Comparison of ENCODE assay signal across 2 cellular contexts in genomic region chr16:89697616-89698331, GRCh38.
TF ChIP-seq lines count a peak whose summit lies in the region.

No MANE protein-coding gene starts in this region.

TF ChIP-seq in SK-N-SH, 30 proteins besides CTCF, POLR2A, EP300 and RAD21 (continued from another document):
- TF ChIP-seq GATA2 (CRISPR knock-in tag; IDR thresholded peaks at IDR 0.05) (no peak), ZBTB33 (IDR thresholded peaks at IDR 0.05; ENCODE audit: borderline replicate concordance, low read depth) (no peak), PBX3 (IDR thresholded peaks at IDR 0.05) (no peak), SIN3A (IDR thresholded peaks at IDR 0.05; ENCODE audit: borderline replicate concordance, low read depth, low read length) (no peak), GABPA (IDR thresholded peaks at IDR 0.05; ENCODE audit: low read depth) (no peak), CHD2 (IDR thresholded peaks at IDR 0.05; ENCODE audit: low read length, partially characterized antibody) (no peak), ELF1 (IDR thresholded peaks at IDR 0.05) (no peak), RCOR1 (IDR thresholded peaks at IDR 0.05; ENCODE audit: low read length) (no peak), RFX5 (IDR thresholded peaks at IDR 0.05; ENCODE audit: low read length) (no peak), RXRA (IDR thresholded peaks at IDR 0.05; ENCODE audit: borderline replicate concordance, low read depth) (no peak), MXI1 (IDR thresholded peaks at IDR 0.05; ENCODE audit: low read depth, low read length) (no peak), USF1 (IDR thresholded peaks at IDR 0.05; ENCODE audit: borderline replicate concordance, low read depth) (no peak), USF2 (IDR thresholded peaks at IDR 0.05; ENCODE audit: borderline replicate concordance, low read depth, low read length) (no peak)

TF ChIP-seq in SK-N-SH treated with all-trans-retinoic acid at 6 μM for 48 hours, 23 proteins besides CTCF, POLR2A, EP300 and RAD21 (continued from another document):
- TF ChIP-seq TSHZ2 (CRISPR knock-in tag; IDR thresholded peaks at IDR 0.05) (no peak), ZFP3 (CRISPR knock-in tag; IDR thresholded peaks at IDR 0.05) (no peak), PPARA (CRISPR knock-in tag; IDR thresholded peaks at IDR 0.05; ENCODE audit: borderline replicate concordance) (no peak), OSR1 (CRISPR knock-in tag; IDR thresholded peaks at IDR 0.05) (no peak), ESRRG (CRISPR knock-in tag; IDR thresholded peaks at IDR 0.05) (no peak), ARNTL (CRISPR knock-in tag; IDR thresholded peaks at IDR 0.05; ENCODE audit: borderline replicate concordance, low read depth) (no peak), CSDC2 (CRISPR knock-in tag; IDR thresholded peaks at IDR 0.05) (no peak), TCF4 (CRISPR knock-in tag; IDR thresholded peaks at IDR 0.05; ENCODE audit: borderline replicate concordance) (no peak), PATZ1 (CRISPR knock-in tag; IDR thresholded peaks at IDR 0.05; ENCODE audit: borderline replicate concordance) (no peak), POU6F1 (CRISPR knock-in tag; IDR thresholded peaks at IDR 0.05; ENCODE audit: borderline replicate concordance, low read depth) (no peak), BACH2 (CRISPR knock-in tag; IDR thresholded peaks at IDR 0.05; ENCODE audit: borderline replicate concordance) (no peak), SNAI2 (CRISPR knock-in tag; IDR thresholded peaks at IDR 0.05) (no peak), GLIS3 (CRISPR knock-in tag; IDR thresholded peaks at IDR 0.05) (no peak), CSRNP3 (CRISPR knock-in tag; IDR thresholded peaks at IDR 0.05) (no peak), ZC3H10 (CRISPR knock-in tag; IDR thresholded peaks at IDR 0.05) (no peak), ZNF70 (CRISPR knock-in tag; IDR thresholded peaks at IDR 0.05) (no peak)
